In genomic region chr19:16324384-16325160, GRCh38 we compare ENCODE assay signal across 8 cellular contexts. TPM values are rescaled to one million over a fixed set of nuclear protein-coding genes. Genes with fewer than 3 reads are reported as not detected.
DNase-seq lines count a peak whose midpoint lies in the region; ATAC-seq and TF ChIP-seq lines count a peak whose summit lies in the region.

Gene KLF2, plus strand, starts transcription at chr19:16324826. Its CDS starts 98 bp downstream, at chr19:16324924.

- no peak for TF ChIP-seq CTCF in lower leg skin (IDR thresholded peaks at IDR 0.05)

- intact Hi-C loops in lower leg skin (cut with DNase I; ENCODE audit: low total_unique reads) = no loop called here

- peak within 1 kb of the TSS; percentile 61 for H3K4me3 ChIP-seq in lower leg skin (ENCODE audit: low read depth, poor library complexity, severe bottlenecking)

- peak; percentile 57 for ATAC-seq in HG02884 (IDR thresholded peaks at IDR 0.05; ENCODE audit: unreplicated experiment)

- peak; percentile 74 for DNase-seq in NCI-H2029 (lab: John Stamatoyannopoulos, UW)
- DNase-seq in NCI-H2029 treated with DMSO at 0.1 percent for 48 hours (lab: John Stamatoyannopoulos, UW) = no peak
- DNase-seq in NCI-H2196 (lab: John Stamatoyannopoulos, UW; ENCODE audit: unreplicated experiment) = peak; percentile 79
- peak; percentile 95 for DNase-seq in activated CD4-positive, alpha-beta T cell treated with anti-CD3 and anti-CD28 coated beads, Interleukin-2, amount 50 U/mL, for 1 hour
- peak; percentile 96 for DNase-seq in dermis blood vessel endothelial cell
- peak; percentile 89 to 98 for DNase-seq in lower leg skin (ENCODE audit: low spot score in 2 of 2)
- DNase-seq in stimulated activated CD4-positive, alpha-beta T cell treated with anti-CD3 and anti-CD28 coated beads, Interleukin-4, amount 100 ng/mL, for 24 hours = peak; percentile 79

- peak in 1 of 2 donors; percentile 73 for TF ChIP-seq POLR2A in lower leg skin (IDR thresholded peaks at IDR 0.05)

- WGBS in lower leg skin, 2 donors = 0 to 1% methylated on average over 39 to 45 of the region's 105 CpGs

RNA-seq across cellular contexts. Expression of gene KLF2, which starts in this region (rescaled TPM):
- total RNA-seq in dermis blood vessel endothelial cell (4.4 and 5.1 TPM in 2 replicates), lower leg skin (10 to 100 TPM; 12.6 to 27.5 (median 19.9) TPM)
